ENCODE assay signal across 1 cellular context in the genomic region with DNA sequence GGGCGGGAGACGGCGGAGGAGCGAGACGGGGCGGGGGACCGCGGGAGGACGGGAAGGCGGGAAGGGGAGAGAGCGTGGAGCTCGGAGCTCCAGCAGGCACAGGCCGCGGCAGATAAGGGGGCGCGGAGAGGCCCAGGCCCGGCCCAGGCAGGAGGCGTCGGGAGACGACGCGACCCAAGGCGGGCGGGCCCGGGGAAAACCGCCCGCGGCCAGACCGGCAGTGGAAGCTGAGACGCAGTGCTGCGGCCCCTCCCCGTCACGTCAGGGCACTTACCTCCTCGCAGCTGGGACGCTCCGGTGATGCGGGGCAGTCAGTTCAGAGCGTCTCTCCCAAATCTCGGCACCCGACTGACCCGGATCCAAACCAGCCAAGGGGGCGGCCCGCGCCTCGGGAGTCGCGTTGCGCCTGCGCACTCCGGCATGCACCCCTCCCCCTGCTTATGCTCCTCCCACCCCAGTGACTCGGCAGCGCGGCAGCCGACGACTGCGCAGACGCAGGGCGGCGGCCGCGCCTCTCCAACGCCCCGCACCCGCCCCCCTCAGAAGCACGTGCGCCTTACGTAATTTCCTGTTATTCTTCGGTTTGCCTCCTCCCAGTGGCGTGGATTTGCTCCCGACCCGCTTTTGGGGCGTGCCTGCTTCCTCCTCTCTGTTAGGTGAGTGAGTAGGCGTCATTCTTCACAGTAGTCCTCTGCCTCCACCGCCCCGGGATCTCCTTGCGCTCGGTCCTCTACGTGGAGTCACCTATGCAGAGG.
TF ChIP-seq lines count a peak whose summit lies in the region.

OSER1 (minus strand) TSS at position 350 of the 755 bp plus-strand sequence. CDS start 3,814 bp downstream, outside the sequence.

TF ChIP-seq in K562, 482 proteins besides CTCF, POLR2A, EP300 and RAD21 (continued from another document and continues in another):
- TF ChIP-seq HDAC8 (tag; IDR thresholded peaks at IDR 0.05) (0 out of 2 replicates have a peak, but pooled peaks have one; percentile 54), ZNF445 (CRISPR knock-in tag; IDR thresholded peaks at IDR 0.05; ENCODE audit: low read depth) (no peak), ZBTB34 (CRISPR knock-in tag; IDR thresholded peaks at IDR 0.05) (no peak), HMGN3 (IDR thresholded peaks at IDR 0.05; ENCODE audit: borderline replicate concordance, extremely low read depth, insufficient read length, low read depth, low read length) (peak; percentile 69), ARHGAP35 (IDR thresholded peaks at IDR 0.05; ENCODE audit: partially characterized antibody) (no peak), ZNF764 (CRISPR knock-in tag; IDR thresholded peaks at IDR 0.05; ENCODE audit: low read depth) (no peak), MEF2A (IDR thresholded peaks at IDR 0.05; ENCODE audit: control insufficient read depth, low read depth, low read length) (no peak), ZNF584 (CRISPR knock-in tag; IDR thresholded peaks at IDR 0.05; ENCODE audit: low read depth) (no peak; the same call in 1 of the 2 replicates), HDAC6 (IDR thresholded peaks at IDR 0.05; ENCODE audit: low read depth, low read length) (no peak), MTA1 (IDR thresholded peaks at IDR 0.05; ENCODE audit: borderline replicate concordance) (peak; percentile 46; the same call in 1 of the 2 replicates), NR2C1 (IDR thresholded peaks at IDR 0.05) (peak; percentile 96), NR2C1 (tag; IDR thresholded peaks at IDR 0.05) (peak; percentile 96), CLOCK (CRISPR knock-in tag; IDR thresholded peaks at IDR 0.05; ENCODE audit: borderline replicate concordance) (no peak), HDGF (IDR thresholded peaks at IDR 0.05) (no peak), MEF2D (tag; conservative IDR thresholded peaks at IDR 0.05; ENCODE audit: low read depth) (no peak), PYGO2 (tag; IDR thresholded peaks at IDR 0.05) (no peak), RBM17 (IDR thresholded peaks at IDR 0.05; ENCODE audit: borderline replicate concordance, low read depth, low read length) (no peak), MLX (CRISPR knock-in tag; conservative IDR thresholded peaks at IDR 0.05) (no peak), ZNF785 (CRISPR knock-in tag; IDR thresholded peaks at IDR 0.05) (no peak), MBD2 (IDR thresholded peaks at IDR 0.05; ENCODE audit: borderline replicate concordance, low read depth) (peak; percentile 45; the same call in 1 of the 2 replicates), ZNF699 (CRISPR knock-in tag; IDR thresholded peaks at IDR 0.05; ENCODE audit: insufficient replicate concordance) (no peak), RBM25 (IDR thresholded peaks at IDR 0.05; ENCODE audit: low read depth, low read length, severe bottlenecking) (no peak), NFXL1 (CRISPR knock-in tag; IDR thresholded peaks at IDR 0.05) (no peak), SPI1 (IDR thresholded peaks at IDR 0.05; ENCODE audit: borderline replicate concordance, low read depth, low read length) (peak; percentile 38; the same call in 1 of the 2 replicates), CCNT2 (IDR thresholded peaks at IDR 0.05; ENCODE audit: borderline replicate concordance, extremely low read depth, insufficient read length, low read depth, low read length) (peak; percentile 88), ZFP36 (IDR thresholded peaks at IDR 0.05; ENCODE audit: low read depth, low read length, partially characterized antibody) (no peak), CEBPB (tag; IDR thresholded peaks at IDR 0.05) (peak; percentile 33; the same call in 1 of the 2 replicates), PHB2 (IDR thresholded peaks at IDR 0.05; ENCODE audit: low read depth) (no peak), ETS2 (tag; IDR thresholded peaks at IDR 0.05; ENCODE audit: borderline replicate concordance, poor library complexity, severe bottlenecking) (no peak), ELF2 (CRISPR knock-in tag; IDR thresholded peaks at IDR 0.05) (no peak), SETDB1 (IDR thresholded peaks at IDR 0.05; ENCODE audit: low read length) (no peak), IRF1 (CRISPR knock-in tag; IDR thresholded peaks at IDR 0.05; ENCODE audit: borderline replicate concordance) (0 out of 2 replicates have a peak, but pooled peaks have one; percentile 13), SUPT5H (IDR thresholded peaks at IDR 0.05) (peak; percentile 82), ZNF57 (CRISPR knock-in tag; IDR thresholded peaks at IDR 0.05) (no peak), ZNF224 (CRISPR knock-in tag; IDR thresholded peaks at IDR 0.05) (no peak), CAMTA2 (CRISPR knock-in tag; conservative IDR thresholded peaks at IDR 0.05) (no peak), MCM3 (IDR thresholded peaks at IDR 0.05) (no peak), KLF1 (tag; IDR thresholded peaks at IDR 0.05) (0 out of 2 replicates have a peak, but pooled peaks have one; percentile 30), RFX1 (IDR thresholded peaks at IDR 0.05) (no peak), ARID2 (IDR thresholded peaks at IDR 0.05) (no peak)
- TF ChIP-seq, protein P1, sequence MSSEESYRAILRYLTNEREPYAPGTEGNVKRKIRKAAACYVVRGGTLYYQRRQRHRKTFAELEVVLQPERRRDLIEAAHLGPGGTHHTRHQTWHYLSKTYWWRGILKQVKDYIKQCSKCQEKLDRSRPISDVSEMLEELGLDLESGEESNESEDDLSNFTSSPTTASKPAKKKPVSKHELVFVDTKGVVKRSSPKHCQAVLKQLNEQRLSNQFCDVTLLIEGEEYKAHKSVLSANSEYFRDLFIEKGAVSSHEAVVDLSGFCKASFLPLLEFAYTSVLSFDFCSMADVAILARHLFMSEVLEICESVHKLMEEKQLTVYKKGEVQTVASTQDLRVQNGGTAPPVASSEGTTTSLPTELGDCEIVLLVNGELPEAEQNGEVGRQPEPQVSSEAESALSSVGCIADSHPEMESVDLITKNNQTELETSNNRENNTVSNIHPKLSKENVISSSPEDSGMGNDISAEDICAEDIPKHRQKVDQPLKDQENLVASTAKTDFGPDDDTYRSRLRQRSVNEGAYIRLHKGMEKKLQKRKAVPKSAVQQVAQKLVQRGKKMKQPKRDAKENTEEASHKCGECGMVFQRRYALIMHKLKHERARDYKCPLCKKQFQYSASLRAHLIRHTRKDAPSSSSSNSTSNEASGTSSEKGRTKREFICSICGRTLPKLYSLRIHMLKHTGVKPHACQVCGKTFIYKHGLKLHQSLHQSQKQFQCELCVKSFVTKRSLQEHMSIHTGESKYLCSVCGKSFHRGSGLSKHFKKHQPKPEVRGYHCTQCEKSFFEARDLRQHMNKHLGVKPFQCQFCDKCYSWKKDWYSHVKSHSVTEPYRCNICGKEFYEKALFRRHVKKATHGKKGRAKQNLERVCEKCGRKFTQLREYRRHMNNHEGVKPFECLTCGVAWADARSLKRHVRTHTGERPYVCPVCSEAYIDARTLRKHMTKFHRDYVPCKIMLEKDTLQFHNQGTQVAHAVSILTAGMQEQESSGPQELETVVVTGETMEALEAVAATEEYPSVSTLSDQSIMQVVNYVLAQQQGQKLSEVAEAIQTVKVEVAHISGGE (CRISPR knock-in tag; IDR thresholded peaks at IDR 0.05): peak in 1 of 3 experiments; percentile 56; a peak in 2 of 6 replicates
- TF ChIP-seq, protein P2, sequence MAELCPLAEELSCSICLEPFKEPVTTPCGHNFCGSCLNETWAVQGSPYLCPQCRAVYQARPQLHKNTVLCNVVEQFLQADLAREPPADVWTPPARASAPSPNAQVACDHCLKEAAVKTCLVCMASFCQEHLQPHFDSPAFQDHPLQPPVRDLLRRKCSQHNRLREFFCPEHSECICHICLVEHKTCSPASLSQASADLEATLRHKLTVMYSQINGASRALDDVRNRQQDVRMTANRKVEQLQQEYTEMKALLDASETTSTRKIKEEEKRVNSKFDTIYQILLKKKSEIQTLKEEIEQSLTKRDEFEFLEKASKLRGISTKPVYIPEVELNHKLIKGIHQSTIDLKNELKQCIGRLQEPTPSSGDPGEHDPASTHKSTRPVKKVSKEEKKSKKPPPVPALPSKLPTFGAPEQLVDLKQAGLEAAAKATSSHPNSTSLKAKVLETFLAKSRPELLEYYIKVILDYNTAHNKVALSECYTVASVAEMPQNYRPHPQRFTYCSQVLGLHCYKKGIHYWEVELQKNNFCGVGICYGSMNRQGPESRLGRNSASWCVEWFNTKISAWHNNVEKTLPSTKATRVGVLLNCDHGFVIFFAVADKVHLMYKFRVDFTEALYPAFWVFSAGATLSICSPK (IDR thresholded peaks at IDR 0.05; ENCODE audit: borderline replicate concordance): no peak
- TF ChIP-seq, protein P3, sequence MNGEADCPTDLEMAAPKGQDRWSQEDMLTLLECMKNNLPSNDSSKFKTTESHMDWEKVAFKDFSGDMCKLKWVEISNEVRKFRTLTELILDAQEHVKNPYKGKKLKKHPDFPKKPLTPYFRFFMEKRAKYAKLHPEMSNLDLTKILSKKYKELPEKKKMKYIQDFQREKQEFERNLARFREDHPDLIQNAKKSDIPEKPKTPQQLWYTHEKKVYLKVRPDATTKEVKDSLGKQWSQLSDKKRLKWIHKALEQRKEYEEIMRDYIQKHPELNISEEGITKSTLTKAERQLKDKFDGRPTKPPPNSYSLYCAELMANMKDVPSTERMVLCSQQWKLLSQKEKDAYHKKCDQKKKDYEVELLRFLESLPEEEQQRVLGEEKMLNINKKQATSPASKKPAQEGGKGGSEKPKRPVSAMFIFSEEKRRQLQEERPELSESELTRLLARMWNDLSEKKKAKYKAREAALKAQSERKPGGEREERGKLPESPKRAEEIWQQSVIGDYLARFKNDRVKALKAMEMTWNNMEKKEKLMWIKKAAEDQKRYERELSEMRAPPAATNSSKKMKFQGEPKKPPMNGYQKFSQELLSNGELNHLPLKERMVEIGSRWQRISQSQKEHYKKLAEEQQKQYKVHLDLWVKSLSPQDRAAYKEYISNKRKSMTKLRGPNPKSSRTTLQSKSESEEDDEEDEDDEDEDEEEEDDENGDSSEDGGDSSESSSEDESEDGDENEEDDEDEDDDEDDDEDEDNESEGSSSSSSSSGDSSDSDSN (IDR thresholded peaks at IDR 0.05; ENCODE audit: borderline replicate concordance in 1 of 2, low read depth in 2 of 2, low read length in 2 of 2): peak; percentile 81 to 89; a peak in 3 of 4 replicates
- TF ChIP-seq, protein P4, sequence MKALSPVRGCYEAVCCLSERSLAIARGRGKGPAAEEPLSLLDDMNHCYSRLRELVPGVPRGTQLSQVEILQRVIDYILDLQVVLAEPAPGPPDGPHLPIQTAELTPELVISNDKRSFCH (CRISPR knock-in tag; IDR thresholded peaks at IDR 0.05): no peak
- TF ChIP-seq, protein P4 (tag; IDR thresholded peaks at IDR 0.05): peak; percentile 71; the same call in 1 of the 2 replicates
- TF ChIP-seq, protein P5, sequence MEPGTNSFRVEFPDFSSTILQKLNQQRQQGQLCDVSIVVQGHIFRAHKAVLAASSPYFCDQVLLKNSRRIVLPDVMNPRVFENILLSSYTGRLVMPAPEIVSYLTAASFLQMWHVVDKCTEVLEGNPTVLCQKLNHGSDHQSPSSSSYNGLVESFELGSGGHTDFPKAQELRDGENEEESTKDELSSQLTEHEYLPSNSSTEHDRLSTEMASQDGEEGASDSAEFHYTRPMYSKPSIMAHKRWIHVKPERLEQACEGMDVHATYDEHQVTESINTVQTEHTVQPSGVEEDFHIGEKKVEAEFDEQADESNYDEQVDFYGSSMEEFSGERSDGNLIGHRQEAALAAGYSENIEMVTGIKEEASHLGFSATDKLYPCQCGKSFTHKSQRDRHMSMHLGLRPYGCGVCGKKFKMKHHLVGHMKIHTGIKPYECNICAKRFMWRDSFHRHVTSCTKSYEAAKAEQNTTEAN (CRISPR knock-in tag; IDR thresholded peaks at IDR 0.05): no peak
- TF ChIP-seq, protein P6, sequence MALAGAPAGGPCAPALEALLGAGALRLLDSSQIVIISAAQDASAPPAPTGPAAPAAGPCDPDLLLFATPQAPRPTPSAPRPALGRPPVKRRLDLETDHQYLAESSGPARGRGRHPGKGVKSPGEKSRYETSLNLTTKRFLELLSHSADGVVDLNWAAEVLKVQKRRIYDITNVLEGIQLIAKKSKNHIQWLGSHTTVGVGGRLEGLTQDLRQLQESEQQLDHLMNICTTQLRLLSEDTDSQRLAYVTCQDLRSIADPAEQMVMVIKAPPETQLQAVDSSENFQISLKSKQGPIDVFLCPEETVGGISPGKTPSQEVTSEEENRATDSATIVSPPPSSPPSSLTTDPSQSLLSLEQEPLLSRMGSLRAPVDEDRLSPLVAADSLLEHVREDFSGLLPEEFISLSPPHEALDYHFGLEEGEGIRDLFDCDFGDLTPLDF (CRISPR knock-in tag; IDR thresholded peaks at IDR 0.05): peak; percentile 84; the same call in 1 of the 2 replicates
